Comparison of ENCODE assay signal across 12 cellular contexts in the genomic region with DNA sequence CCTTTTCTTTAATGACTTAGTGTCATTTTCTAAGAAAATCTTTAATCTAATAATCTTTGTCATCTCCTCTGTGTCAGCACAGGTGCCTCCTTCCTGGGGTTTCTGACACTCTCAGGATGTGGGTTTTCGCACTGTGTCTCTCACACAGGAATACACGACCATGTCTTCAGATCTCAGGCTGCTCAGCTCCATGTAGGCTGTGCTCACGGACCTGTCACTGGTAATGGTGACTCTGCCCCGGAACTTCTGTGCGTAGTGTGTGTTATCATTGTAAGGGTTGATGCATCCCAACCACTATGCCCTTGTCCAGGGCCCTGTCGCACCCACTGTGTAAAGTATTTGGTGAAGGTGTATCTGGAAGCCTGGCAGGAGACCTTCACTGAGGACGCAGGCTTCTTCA.
A peak's percentile ranks its signal among the peaks of the same experiment; 100 is the strongest.
DNase-seq lines count a peak whose midpoint lies in the region; ATAC-seq and TF ChIP-seq lines count a peak whose summit lies in the region.
"Had no signal": no experiment of that assay in that cellular context is flagged by ENCODE, and none has a peak within 500 bp of the region (broad histone marks: within the 10 kb centered on the region; RNA-seq: fewer than 3 reads in every experiment).

No MANE protein-coding gene starts in this region.

- H3K27me3 ChIP-seq in gastrocnemius medialis: no peaks in the 10 kb centered on the region
- no peaks in the 10 kb centered on the region for H3K27me3 ChIP-seq in MG63

- H3K27ac Mint-ChIP-seq in T-helper 1 cell treated with Interleukin-12 subunit alpha and Interleukin-12 subunit beta and Interleukin-4 antibody, amounts not matched to agents 30 μg/mL and 1 μg/mL, for 36 hours: peak overlapping the region; percentile 60
- no peak overlapping the region for H3K27ac Mint-ChIP-seq in WTC11
- H3K27ac Mint-ChIP-seq: CD14-positive monocyte had no signal

- DNase-seq in activated T-cell treated with anti-CD3 and anti-CD28 coated beads for 1 hour (ENCODE audit: low read depth) (peak; percentile 36), WTC11 (ENCODE audit: low spot score) (no peak), gastrocnemius medialis (no peak), MG63 (no peak), medulla oblongata (ENCODE audit: extremely low spot score) (no peak)
- DNase-seq in effector CD8-positive, alpha-beta T cell (lab: John Stamatoyannopoulos, UW): peak; percentile 10
- DNase-seq in stimulated activated CD8-positive, alpha-beta memory T cell treated with anti-CD3 and anti-CD28 coated beads, Interleukin-4, amount 100 ng/mL, for 48 hours: peak; percentile 56
- DNase-seq: hypothalamus, NCI-H1092 treated with DMSO at 0.1 percent for 48 hours, NCI-H82 had no signal

- H3K27me3 Mint-ChIP-seq in T-helper 1 cell treated with Interleukin-12 subunit alpha and Interleukin-12 subunit beta and Interleukin-4 antibody, amounts not matched to agents 30 μg/mL and 1 μg/mL, for 36 hours (ENCODE audit: low read depth): peaks cover 68% of the 10 kb centered on the region
- peaks cover 3% of the 10 kb centered on the region for H3K27me3 Mint-ChIP-seq in WTC11 (ENCODE audit: low read depth)

- POLR2A ChIA-PET in WTC11 (lab: Charles Lee): no interaction called here

- in situ Hi-C loops in gastrocnemius medialis (cut with MboI; ENCODE audit: low sequenced_read_pairs in 4 of 4): no loop called here

- H3K36me3 Mint-ChIP-seq in T-helper 1 cell treated with Interleukin-12 subunit alpha and Interleukin-12 subunit beta and Interleukin-4 antibody, amounts not matched to agents 30 μg/mL and 1 μg/mL, for 36 hours (ENCODE audit: low read depth): peaks cover 1% of the 10 kb centered on the region
- peaks cover 71% of the 10 kb centered on the region for H3K36me3 Mint-ChIP-seq in WTC11
- H3K36me3 Mint-ChIP-seq: CD14-positive monocyte had no signal

- intact Hi-C loops in gastrocnemius medialis (cut with DNase I; ENCODE audit: low total_unique reads): no loop called here

- H3K4me1 Mint-ChIP-seq in T-helper 1 cell treated with Interleukin-12 subunit alpha and Interleukin-12 subunit beta and Interleukin-4 antibody, amounts not matched to agents 30 μg/mL and 1 μg/mL, for 36 hours (ENCODE audit: low read depth): peaks cover 48% of the 10 kb centered on the region
- H3K4me1 Mint-ChIP-seq in WTC11: no peaks in the 10 kb centered on the region
- H3K4me1 Mint-ChIP-seq: CD14-positive monocyte had no signal

- no peak overlapping the region for H3K27ac ChIP-seq in gastrocnemius medialis

- no peaks in the 10 kb centered on the region for H3K9me3 ChIP-seq in gastrocnemius medialis
- no peaks in the 10 kb centered on the region for H3K9me3 ChIP-seq in MG63

- H3K4me1 ChIP-seq in gastrocnemius medialis: no peaks in the 10 kb centered on the region

- TF ChIP-seq CTCF in WTC11 (IDR thresholded peaks at IDR 0.05): no peak
- no peak for TF ChIP-seq CTCF in gastrocnemius medialis (IDR thresholded peaks at IDR 0.05 in 4 of 5, conservative IDR thresholded peaks at IDR 0.05 in 1 of 5)

- no peaks in the 10 kb centered on the region for H3K9me3 Mint-ChIP-seq in T-helper 1 cell treated with Interleukin-12 subunit alpha and Interleukin-12 subunit beta and Interleukin-4 antibody, amounts not matched to agents 30 μg/mL and 1 μg/mL, for 36 hours
- peaks cover 82% of the 10 kb centered on the region for H3K9me3 Mint-ChIP-seq in WTC11

- no peak for TF ChIP-seq POLR2A in gastrocnemius medialis (IDR thresholded peaks at IDR 0.05)

- CTCF ChIA-PET in WTC11 (lab: Charles Lee): no interaction called here

- no peak for ATAC-seq in WTC11
- no peak for ATAC-seq in gastrocnemius medialis

- peak overlapping the region; percentile 28 for H3K4me3 Mint-ChIP-seq in T-helper 1 cell treated with Interleukin-12 subunit alpha and Interleukin-12 subunit beta and Interleukin-4 antibody, amounts not matched to agents 30 μg/mL and 1 μg/mL, for 36 hours
- H3K4me3 Mint-ChIP-seq in WTC11: no peak overlapping the region
- H3K4me3 Mint-ChIP-seq: CD14-positive monocyte had no signal

- H3K4me3 ChIP-seq in gastrocnemius medialis (no peak overlapping the region), MG63 (no peak overlapping the region)

- H3K36me3 ChIP-seq in gastrocnemius medialis (no peaks in the 10 kb centered on the region), MG63 (no peaks in the 10 kb centered on the region)

TF ChIP-seq in WTC11, 78 proteins besides CTCF, POLR2A, EP300 and RAD21:
- TF ChIP-seq, protein P1, sequence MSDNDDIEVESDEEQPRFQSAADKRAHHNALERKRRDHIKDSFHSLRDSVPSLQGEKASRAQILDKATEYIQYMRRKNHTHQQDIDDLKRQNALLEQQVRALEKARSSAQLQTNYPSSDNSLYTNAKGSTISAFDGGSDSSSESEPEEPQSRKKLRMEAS (CRISPR knock-in tag; IDR thresholded peaks at IDR 0.05): no peak
- TF ChIP-seq RELA (CRISPR knock-in tag; IDR thresholded peaks at IDR 0.05; ENCODE audit: borderline replicate concordance): no peak
- TF ChIP-seq, protein P2, sequence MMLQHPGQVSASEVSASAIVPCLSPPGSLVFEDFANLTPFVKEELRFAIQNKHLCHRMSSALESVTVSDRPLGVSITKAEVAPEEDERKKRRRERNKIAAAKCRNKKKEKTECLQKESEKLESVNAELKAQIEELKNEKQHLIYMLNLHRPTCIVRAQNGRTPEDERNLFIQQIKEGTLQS (CRISPR knock-in tag; conservative IDR thresholded peaks at IDR 0.05): no peak
- no peak for TF ChIP-seq FOXK1 (CRISPR knock-in tag; IDR thresholded peaks at IDR 0.05)
- no peak for TF ChIP-seq MXD4 (CRISPR knock-in tag; IDR thresholded peaks at IDR 0.05; ENCODE audit: borderline replicate concordance)
- TF ChIP-seq, protein P3, sequence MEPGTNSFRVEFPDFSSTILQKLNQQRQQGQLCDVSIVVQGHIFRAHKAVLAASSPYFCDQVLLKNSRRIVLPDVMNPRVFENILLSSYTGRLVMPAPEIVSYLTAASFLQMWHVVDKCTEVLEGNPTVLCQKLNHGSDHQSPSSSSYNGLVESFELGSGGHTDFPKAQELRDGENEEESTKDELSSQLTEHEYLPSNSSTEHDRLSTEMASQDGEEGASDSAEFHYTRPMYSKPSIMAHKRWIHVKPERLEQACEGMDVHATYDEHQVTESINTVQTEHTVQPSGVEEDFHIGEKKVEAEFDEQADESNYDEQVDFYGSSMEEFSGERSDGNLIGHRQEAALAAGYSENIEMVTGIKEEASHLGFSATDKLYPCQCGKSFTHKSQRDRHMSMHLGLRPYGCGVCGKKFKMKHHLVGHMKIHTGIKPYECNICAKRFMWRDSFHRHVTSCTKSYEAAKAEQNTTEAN (CRISPR knock-in tag; IDR thresholded peaks at IDR 0.05): no peak

Comparison
In these comparisons a context has a peak if more than half of its experiments do, and no peak if none do; other contexts are left out.
1. DNase-seq: peak in activated T-cell treated with anti-CD3 and anti-CD28 coated beads for 1 hour (single experiment), effector CD8-positive, alpha-beta T cell (single experiment) and stimulated activated CD8-positive, alpha-beta memory T cell treated with anti-CD3 and anti-CD28 coated beads, Interleukin-4, amount 100 ng/mL, for 48 hours (single experiment); none in WTC11 (single experiment), gastrocnemius medialis (0 of 2), MG63 (single experiment) and medulla oblongata (single experiment).